Comparison of ENCODE assay signal across 1 cellular context in the genomic region with DNA sequence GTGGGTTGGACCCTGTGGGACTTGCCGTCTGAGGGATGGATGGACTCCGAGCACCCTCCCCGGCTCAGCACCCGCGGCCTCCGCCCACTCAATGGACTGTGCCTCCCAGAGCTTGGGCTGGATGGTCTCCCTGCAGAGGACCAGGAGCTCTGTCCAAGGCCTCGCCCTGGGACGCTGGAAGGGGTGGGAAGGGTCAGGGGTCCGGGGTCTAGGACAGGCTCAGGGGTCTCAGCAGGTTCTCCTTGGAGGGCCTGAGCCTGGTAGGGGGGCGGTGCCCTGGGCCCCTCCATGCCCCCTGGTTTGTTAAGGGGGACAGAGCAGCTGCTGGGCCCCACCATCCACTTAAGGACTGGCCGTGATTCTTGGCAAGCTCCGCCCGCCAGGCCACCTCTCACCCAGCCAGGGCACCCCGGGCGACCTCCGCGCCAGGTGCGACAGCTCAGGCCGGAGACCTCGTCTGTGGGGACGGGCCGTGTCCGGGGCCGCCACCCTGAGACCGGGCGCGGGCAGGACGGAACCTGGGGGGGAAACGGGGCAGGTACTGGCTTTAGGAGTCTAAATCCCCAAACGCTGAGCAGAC.
TF ChIP-seq lines count a peak whose summit lies in the region.

No MANE protein-coding gene starts in this region.

TF ChIP-seq in HepG2, 621 proteins besides CTCF, POLR2A, EP300 and RAD21 (continued from another document and continues in another):
- TF ChIP-seq, protein P1, sequence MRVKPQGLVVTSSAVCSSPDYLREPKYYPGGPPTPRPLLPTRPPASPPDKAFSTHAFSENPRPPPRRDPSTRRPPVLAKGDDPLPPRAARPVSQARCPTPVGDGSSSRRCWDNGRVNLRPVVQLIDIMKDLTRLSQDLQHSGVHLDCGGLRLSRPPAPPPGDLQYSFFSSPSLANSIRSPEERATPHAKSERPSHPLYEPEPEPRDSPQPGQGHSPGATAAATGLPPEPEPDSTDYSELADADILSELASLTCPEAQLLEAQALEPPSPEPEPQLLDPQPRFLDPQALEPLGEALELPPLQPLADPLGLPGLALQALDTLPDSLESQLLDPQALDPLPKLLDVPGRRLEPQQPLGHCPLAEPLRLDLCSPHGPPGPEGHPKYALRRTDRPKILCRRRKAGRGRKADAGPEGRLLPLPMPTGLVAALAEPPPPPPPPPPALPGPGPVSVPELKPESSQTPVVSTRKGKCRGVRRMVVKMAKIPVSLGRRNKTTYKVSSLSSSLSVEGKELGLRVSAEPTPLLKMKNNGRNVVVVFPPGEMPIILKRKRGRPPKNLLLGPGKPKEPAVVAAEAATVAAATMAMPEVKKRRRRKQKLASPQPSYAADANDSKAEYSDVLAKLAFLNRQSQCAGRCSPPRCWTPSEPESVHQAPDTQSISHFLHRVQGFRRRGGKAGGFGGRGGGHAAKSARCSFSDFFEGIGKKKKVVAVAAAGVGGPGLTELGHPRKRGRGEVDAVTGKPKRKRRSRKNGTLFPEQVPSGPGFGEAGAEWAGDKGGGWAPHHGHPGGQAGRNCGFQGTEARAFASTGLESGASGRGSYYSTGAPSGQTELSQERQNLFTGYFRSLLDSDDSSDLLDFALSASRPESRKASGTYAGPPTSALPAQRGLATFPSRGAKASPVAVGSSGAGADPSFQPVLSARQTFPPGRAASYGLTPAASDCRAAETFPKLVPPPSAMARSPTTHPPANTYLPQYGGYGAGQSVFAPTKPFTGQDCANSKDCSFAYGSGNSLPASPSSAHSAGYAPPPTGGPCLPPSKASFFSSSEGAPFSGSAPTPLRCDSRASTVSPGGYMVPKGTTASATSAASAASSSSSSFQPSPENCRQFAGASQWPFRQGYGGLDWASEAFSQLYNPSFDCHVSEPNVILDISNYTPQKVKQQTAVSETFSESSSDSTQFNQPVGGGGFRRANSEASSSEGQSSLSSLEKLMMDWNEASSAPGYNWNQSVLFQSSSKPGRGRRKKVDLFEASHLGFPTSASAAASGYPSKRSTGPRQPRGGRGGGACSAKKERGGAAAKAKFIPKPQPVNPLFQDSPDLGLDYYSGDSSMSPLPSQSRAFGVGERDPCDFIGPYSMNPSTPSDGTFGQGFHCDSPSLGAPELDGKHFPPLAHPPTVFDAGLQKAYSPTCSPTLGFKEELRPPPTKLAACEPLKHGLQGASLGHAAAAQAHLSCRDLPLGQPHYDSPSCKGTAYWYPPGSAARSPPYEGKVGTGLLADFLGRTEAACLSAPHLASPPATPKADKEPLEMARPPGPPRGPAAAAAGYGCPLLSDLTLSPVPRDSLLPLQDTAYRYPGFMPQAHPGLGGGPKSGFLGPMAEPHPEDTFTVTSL (CRISPR knock-in tag; IDR thresholded peaks at IDR 0.05; ENCODE audit: borderline replicate concordance) = no peak
- TF ChIP-seq EHMT2 (IDR thresholded peaks at IDR 0.05; ENCODE audit: borderline replicate concordance, low read depth, low read length) (no peak), FOXJ3 (CRISPR knock-in tag; IDR thresholded peaks at IDR 0.05; ENCODE audit: borderline replicate concordance) (no peak), SMARCC2 (IDR thresholded peaks at IDR 0.05) (no peak), ZNF781 (CRISPR knock-in tag; IDR thresholded peaks at IDR 0.05; ENCODE audit: borderline replicate concordance, not compliant biosample characterization) (peak; percentile 7), U2AF2 (IDR thresholded peaks at IDR 0.05; ENCODE audit: low read depth, low read length) (no peak), SNRNP70 (IDR thresholded peaks at IDR 0.05; ENCODE audit: low read depth, low read length) (no peak), RFXANK (CRISPR knock-in tag; IDR thresholded peaks at IDR 0.05) (no peak), ZMYM3 (CRISPR knock-in tag; IDR thresholded peaks at IDR 0.05) (no peak), REPIN1 (CRISPR knock-in tag; IDR thresholded peaks at IDR 0.05; ENCODE audit: borderline replicate concordance, low read depth) (no peak), ZEB1 (IDR thresholded peaks at IDR 0.05; ENCODE audit: insufficient replicate concordance, low read depth) (no peak), HNF4G (IDR thresholded peaks at IDR 0.05; ENCODE audit: borderline replicate concordance, low read depth, low read length) (no peak), HNF4G (CRISPR knock-in tag; IDR thresholded peaks at IDR 0.05; ENCODE audit: borderline replicate concordance, low read depth) (no peak)
- TF ChIP-seq, protein P2, sequence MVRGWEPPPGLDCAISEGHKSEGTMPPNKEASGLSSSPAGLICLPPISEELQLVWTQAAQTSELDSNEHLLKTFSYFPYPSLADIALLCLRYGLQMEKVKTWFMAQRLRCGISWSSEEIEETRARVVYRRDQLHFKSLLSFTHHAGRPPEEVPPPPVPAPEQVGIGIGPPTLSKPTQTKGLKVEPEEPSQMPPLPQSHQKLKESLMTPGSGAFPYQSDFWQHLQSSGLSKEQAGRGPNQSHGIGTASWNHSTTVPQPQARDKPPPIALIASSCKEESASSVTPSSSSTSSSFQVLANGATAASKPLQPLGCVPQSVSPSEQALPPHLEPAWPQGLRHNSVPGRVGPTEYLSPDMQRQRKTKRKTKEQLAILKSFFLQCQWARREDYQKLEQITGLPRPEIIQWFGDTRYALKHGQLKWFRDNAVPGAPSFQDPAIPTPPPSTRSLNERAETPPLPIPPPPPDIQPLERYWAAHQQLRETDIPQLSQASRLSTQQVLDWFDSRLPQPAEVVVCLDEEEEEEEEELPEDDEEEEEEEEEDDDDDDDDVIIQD (CRISPR knock-in tag; IDR thresholded peaks at IDR 0.05; ENCODE audit: low read depth) = no peak
- TF ChIP-seq, protein P3, sequence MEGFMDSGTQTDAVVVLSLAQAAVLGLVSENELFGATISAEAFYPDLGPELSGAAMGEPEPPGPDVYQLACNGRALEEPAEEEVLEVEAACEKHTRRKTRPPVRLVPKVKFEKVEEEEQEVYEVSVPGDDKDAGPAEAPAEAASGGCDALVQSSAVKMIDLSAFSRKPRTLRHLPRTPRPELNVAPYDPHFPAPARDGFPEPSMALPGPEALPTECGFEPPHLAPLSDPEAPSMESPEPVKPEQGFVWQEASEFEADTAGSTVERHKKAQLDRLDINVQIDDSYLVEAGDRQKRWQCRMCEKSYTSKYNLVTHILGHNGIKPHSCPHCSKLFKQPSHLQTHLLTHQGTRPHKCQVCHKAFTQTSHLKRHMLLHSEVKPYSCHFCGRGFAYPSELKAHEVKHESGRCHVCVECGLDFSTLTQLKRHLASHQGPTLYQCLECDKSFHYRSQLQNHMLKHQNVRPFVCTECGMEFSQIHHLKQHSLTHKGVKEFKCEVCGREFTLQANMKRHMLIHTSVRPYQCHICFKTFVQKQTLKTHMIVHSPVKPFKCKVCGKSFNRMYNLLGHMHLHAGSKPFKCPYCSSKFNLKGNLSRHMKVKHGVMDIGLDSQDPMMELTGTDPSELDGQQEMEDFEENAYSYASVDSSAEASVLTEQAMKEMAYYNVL (CRISPR knock-in tag; IDR thresholded peaks at IDR 0.05; ENCODE audit: borderline replicate concordance) = no peak
- TF ChIP-seq, protein P4, sequence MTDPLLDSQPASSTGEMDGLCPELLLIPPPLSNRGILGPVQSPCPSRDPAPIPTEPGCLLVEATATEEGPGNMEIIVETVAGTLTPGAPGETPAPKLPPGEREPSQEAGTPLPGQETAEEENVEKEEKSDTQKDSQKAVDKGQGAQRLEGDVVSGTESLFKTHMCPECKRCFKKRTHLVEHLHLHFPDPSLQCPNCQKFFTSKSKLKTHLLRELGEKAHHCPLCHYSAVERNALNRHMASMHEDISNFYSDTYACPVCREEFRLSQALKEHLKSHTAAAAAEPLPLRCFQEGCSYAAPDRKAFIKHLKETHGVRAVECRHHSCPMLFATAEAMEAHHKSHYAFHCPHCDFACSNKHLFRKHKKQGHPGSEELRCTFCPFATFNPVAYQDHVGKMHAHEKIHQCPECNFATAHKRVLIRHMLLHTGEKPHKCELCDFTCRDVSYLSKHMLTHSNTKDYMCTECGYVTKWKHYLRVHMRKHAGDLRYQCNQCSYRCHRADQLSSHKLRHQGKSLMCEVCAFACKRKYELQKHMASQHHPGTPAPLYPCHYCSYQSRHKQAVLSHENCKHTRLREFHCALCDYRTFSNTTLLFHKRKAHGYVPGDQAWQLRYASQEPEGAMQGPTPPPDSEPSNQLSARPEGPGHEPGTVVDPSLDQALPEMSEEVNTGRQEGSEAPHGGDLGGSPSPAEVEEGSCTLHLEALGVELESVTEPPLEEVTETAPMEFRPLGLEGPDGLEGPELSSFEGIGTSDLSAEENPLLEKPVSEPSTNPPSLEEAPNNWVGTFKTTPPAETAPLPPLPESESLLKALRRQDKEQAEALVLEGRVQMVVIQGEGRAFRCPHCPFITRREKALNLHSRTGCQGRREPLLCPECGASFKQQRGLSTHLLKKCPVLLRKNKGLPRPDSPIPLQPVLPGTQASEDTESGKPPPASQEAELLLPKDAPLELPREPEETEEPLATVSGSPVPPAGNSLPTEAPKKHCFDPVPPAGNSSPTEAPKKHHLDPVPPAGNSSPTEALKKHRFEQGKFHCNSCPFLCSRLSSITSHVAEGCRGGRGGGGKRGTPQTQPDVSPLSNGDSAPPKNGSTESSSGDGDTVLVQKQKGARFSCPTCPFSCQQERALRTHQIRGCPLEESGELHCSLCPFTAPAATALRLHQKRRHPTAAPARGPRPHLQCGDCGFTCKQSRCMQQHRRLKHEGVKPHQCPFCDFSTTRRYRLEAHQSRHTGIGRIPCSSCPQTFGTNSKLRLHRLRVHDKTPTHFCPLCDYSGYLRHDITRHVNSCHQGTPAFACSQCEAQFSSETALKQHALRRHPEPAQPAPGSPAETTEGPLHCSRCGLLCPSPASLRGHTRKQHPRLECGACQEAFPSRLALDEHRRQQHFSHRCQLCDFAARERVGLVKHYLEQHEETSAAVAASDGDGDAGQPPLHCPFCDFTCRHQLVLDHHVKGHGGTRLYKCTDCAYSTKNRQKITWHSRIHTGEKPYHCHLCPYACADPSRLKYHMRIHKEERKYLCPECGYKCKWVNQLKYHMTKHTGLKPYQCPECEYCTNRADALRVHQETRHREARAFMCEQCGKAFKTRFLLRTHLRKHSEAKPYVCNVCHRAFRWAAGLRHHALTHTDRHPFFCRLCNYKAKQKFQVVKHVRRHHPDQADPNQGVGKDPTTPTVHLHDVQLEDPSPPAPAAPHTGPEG (CRISPR knock-in tag; IDR thresholded peaks at IDR 0.05) = peak; percentile 70; the same call in 1 of the 2 replicates
- TF ChIP-seq, protein P5, sequence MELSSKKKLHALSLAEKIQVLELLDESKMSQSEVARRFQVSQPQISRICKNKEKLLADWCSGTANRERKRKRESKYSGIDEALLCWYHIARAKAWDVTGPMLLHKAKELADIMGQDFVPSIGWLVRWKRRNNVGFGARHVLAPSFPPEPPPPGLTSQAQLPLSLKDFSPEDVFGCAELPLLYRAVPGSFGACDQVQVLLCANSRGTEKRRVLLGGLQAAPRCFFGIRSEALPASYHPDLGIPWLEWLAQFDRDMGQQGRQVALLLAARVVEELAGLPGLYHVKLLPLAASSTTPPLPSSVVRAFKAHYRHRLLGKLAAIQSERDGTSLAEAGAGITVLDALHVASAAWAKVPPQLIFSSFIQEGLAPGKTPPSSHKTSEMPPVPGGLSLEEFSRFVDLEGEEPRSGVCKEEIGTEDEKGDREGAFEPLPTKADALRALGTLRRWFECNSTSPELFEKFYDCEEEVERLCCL (CRISPR knock-in tag; IDR thresholded peaks at IDR 0.05; ENCODE audit: borderline replicate concordance) = peak; percentile 43; the same call in 1 of the 2 replicates
- TF ChIP-seq, protein P6, sequence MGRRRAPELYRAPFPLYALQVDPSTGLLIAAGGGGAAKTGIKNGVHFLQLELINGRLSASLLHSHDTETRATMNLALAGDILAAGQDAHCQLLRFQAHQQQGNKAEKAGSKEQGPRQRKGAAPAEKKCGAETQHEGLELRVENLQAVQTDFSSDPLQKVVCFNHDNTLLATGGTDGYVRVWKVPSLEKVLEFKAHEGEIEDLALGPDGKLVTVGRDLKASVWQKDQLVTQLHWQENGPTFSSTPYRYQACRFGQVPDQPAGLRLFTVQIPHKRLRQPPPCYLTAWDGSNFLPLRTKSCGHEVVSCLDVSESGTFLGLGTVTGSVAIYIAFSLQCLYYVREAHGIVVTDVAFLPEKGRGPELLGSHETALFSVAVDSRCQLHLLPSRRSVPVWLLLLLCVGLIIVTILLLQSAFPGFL (CRISPR knock-in tag; IDR thresholded peaks at IDR 0.05) = no peak
- TF ChIP-seq, protein P7, sequence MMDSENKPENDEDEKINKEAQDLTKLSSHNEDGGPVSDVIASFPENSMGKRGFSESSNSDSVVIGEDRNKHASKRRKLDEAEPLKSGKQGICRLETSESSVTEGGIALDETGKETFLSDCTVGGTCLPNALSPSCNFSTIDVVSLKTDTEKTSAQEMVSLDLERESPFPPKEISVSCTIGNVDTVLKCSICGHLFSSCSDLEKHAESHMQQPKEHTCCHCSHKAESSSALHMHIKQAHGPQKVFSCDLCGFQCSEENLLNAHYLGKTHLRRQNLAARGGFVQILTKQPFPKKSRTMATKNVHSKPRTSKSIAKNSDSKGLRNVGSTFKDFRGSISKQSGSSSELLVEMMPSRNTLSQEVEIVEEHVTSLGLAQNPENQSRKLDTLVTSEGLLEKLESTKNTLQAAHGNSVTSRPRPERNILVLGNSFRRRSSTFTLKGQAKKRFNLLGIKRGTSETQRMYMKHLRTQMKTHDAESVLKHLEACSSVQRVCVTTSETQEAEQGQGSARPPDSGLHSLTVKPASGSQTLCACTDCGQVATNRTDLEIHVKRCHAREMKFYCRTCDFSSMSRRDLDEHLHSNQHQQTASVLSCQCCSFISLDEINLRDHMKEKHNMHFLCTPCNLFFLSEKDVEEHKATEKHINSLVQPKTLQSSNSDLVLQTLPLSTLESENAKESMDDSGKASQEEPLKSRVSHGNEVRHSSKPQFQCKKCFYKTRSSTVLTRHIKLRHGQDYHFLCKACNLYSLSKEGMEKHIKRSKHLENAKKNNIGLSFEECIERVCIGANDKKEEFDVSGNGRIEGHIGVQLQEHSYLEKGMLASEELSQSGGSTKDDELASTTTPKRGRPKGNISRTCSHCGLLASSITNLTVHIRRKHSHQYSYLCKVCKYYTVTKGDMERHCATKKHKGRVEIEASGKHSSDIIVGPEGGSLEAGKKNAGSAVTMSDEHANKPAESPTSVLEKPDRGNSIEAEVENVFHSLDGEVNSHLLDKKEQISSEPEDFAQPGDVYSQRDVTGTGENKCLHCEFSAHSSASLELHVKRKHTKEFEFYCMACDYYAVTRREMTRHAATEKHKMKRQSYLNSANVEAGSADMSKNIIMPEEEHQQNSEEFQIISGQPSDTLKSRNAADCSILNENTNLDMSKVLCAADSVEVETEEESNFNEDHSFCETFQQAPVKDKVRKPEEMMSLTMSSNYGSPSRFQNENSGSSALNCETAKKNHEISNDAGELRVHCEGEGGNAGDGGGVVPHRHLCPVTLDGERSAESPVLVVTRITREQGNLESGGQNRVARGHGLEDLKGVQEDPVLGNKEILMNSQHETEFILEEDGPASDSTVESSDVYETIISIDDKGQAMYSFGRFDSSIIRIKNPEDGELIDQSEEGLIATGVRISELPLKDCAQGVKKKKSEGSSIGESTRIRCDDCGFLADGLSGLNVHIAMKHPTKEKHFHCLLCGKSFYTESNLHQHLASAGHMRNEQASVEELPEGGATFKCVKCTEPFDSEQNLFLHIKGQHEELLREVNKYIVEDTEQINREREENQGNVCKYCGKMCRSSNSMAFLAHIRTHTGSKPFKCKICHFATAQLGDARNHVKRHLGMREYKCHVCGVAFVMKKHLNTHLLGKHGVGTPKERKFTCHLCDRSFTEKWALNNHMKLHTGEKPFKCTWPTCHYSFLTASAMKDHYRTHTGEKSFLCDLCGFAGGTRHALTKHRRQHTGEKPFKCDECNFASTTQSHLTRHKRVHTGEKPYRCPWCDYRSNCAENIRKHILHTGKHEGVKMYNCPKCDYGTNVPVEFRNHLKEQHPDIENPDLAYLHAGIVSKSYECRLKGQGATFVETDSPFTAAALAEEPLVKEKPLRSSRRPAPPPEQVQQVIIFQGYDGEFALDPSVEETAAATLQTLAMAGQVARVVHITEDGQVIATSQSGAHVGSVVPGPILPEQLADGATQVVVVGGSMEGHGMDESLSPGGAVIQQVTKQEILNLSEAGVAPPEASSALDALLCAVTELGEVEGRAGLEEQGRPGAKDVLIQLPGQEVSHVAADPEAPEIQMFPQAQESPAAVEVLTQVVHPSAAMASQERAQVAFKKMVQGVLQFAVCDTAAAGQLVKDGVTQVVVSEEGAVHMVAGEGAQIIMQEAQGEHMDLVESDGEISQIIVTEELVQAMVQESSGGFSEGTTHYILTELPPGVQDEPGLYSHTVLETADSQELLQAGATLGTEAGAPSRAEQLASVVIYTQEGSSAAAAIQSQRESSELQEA (CRISPR knock-in tag; IDR thresholded peaks at IDR 0.05; ENCODE audit: not compliant biosample characterization) = no peak
